ENCODE assay signal across 24 cellular contexts in genomic region chrX:67998540-67998939, GRCh38.
DNase-seq lines count a peak whose midpoint lies in the region; ATAC-seq, FAIRE-seq and TF ChIP-seq lines count a peak whose summit lies in the region.
"Had no signal": no experiment of that assay in that cellular context is flagged by ENCODE, and none has a peak within 500 bp of the region (broad histone marks: within the 10 kb centered on the region; RNA-seq: fewer than 3 reads in every experiment).

No MANE protein-coding gene starts in this region.

- H3K4me1 ChIP-seq in HepG2 (ENCODE audit: insufficient read depth, low read length) (no peaks in the 10 kb centered on the region), right lobe of liver (no peaks in the 10 kb centered on the region), OCI-LY3 (ENCODE audit: low read length) (peaks cover 15% of the 10 kb centered on the region), K562 (replicated peaks in 1 of 2; ENCODE audit: control insufficient read depth in 2 of 2, insufficient read depth in 2 of 2, low read length in 2 of 2) (no peaks in the 10 kb centered on the region)
- H3K4me1 ChIP-seq: BE2C, BLaER1 had no signal

- H3K36me3 ChIP-seq in HepG2 (replicated peaks in 1 of 2; ENCODE audit: control insufficient read depth in 1 of 2, insufficient read depth in 2 of 2, low read length in 2 of 2) (no peaks in the 10 kb centered on the region), right lobe of liver (no peaks in the 10 kb centered on the region), OCI-LY3 (replicated peaks; ENCODE audit: low read depth, low read length) (no peaks in the 10 kb centered on the region), K562 (ENCODE audit: control insufficient read depth, insufficient read depth, low read length) (no peaks in the 10 kb centered on the region), brain microvascular endothelial cell (replicated peaks) (no peaks in the 10 kb centered on the region)
- H3K36me3 ChIP-seq: BE2C, BLaER1 had no signal

- ATAC-seq in HepG2 (no peak), right lobe of liver (no peak), K562 (no peak)

- H3K79me2 ChIP-seq in HepG2 (ENCODE audit: insufficient read depth, low read length) (no peaks in the 10 kb centered on the region), OCI-LY3 (ENCODE audit: low read length) (no peaks in the 10 kb centered on the region), K562 (ENCODE audit: control insufficient read depth, insufficient read depth, low read length) (no peaks in the 10 kb centered on the region)

- H3K9ac ChIP-seq in HepG2 (ENCODE audit: insufficient read depth, low read depth, low read length) (no peak overlapping the region), OCI-LY3 (ENCODE audit: low read length) (no peak overlapping the region), K562 (ENCODE audit: insufficient read depth in 1 of 2, low read depth in 2 of 2, low read length in 2 of 2) (no peak overlapping the region)
- H3K9ac ChIP-seq: BLaER1 had no signal

- CTCF ChIA-PET in HepG2 (lab: Yijun Ruan, JAX; ENCODE audit: low intra/inter-chr PET ratio, low total read pairs), result no interaction called here
- CTCF ChIA-PET in K562 (lab: Yijun Ruan, JAX; ENCODE audit: low intra/inter-chr PET ratio), result no interaction called here

- H3K27me3 ChIP-seq in HepG2 (ENCODE audit: control insufficient read depth in 1 of 2, insufficient read depth in 2 of 2, low read length in 2 of 2), result no peaks in the 10 kb centered on the region
- peaks cover 0 to 4% of the 10 kb centered on the region in 2 donors for H3K27me3 ChIP-seq in right lobe of liver
- H3K27me3 ChIP-seq in OCI-LY3 (ENCODE audit: low read depth, low read length), result no peaks in the 10 kb centered on the region
- no peaks in the 10 kb centered on the region for H3K27me3 ChIP-seq in K562 (ENCODE audit: control insufficient read depth in 2 of 2, insufficient read depth in 2 of 2, low read length in 2 of 2)
- H3K27me3 ChIP-seq in brain microvascular endothelial cell (replicated peaks), result no peaks in the 10 kb centered on the region
- H3K27me3 ChIP-seq: BE2C, BLaER1 had no signal

- no peaks in the 10 kb centered on the region for H3K9me1 ChIP-seq in K562 (ENCODE audit: control insufficient read depth, insufficient read depth, low read length)

- TF ChIP-seq POLR2A in HepG2 (IDR thresholded peaks at IDR 0.05; ENCODE audit: insufficient read depth in 1 of 2, low read depth in 2 of 2, low read length in 2 of 2) (no peak), right lobe of liver (IDR thresholded peaks at IDR 0.05) (no peak), K562 (conservative IDR thresholded peaks at IDR 0.05) (no peak)

- DNase-seq in HepG2 (ENCODE audit: low spot score) (no peak), right lobe of liver (no peak), K562 (ENCODE audit: extremely low read depth in 1 of 4, low spot score in 3 of 4) (no peak), brain microvascular endothelial cell (no peak), GM10266 (ENCODE audit: extremely low spot score) (no peak)
- DNase-seq: ACHN; BE2C; C1 segment of cervical spinal cord; CD4-positive, alpha-beta memory T cell; CD4-positive, CD25-positive, alpha-beta regulatory T cell; CD8-positive, alpha-beta memory T cell; COR-L47; DMS 273 treated with DMSO at 0.1 percent for 48 hours; DMS153; DMS53; DMS79; DND-41; EL; GDM1 had no signal

- H3K4me3 ChIP-seq in HepG2 (replicated peaks in 1 of 3; ENCODE audit: insufficient read depth in 1 of 3, low read depth in 2 of 3, low read length in 3 of 3) (no peak overlapping the region), right lobe of liver (no peak overlapping the region), OCI-LY3 (ENCODE audit: low read length) (no peak overlapping the region), K562 (no peak overlapping the region), brain microvascular endothelial cell (ENCODE audit: low read depth, low read length) (no peak overlapping the region)
- H3K4me3 ChIP-seq: BLaER1 had no signal

- no TSS peak for BruUV-seq in HepG2 (replicated peaks; lab: Mats Ljungman, UMichigan)
- BruUV-seq in K562 (replicated peaks; lab: Mats Ljungman, UMichigan), result no TSS peak

- H4K20me1 ChIP-seq in HepG2 (ENCODE audit: insufficient read depth, low read length) (no peaks in the 10 kb centered on the region), OCI-LY3 (ENCODE audit: insufficient read depth, low read length) (no peaks in the 10 kb centered on the region), K562 (replicated peaks; ENCODE audit: control insufficient read depth, insufficient read depth, low read length) (no peaks in the 10 kb centered on the region)
- H4K20me1 ChIP-seq: BLaER1 had no signal

- TF ChIP-seq EP300 in HepG2 (IDR thresholded peaks at IDR 0.05; ENCODE audit: low read depth in 2 of 2, low read length in 2 of 2), result no peak
- TF ChIP-seq EP300 in HepG2 (CRISPR knock-in tag; IDR thresholded peaks at IDR 0.05; ENCODE audit: borderline replicate concordance), result no peak
- TF ChIP-seq EP300 in K562 (IDR thresholded peaks at IDR 0.05; ENCODE audit: low read length), result no peak

- POLR2A ChIA-PET in HepG2 (lab: Yijun Ruan, JAX), result no interaction called here
- POLR2A ChIA-PET in K562 (lab: Yijun Ruan, JAX), result no interaction called here

- no peak for TF ChIP-seq RAD21 in HepG2 (CRISPR knock-in tag; IDR thresholded peaks at IDR 0.05)
- TF ChIP-seq RAD21 in K562 (CRISPR knock-in tag; conservative IDR thresholded peaks at IDR 0.05 in 1 of 2, IDR thresholded peaks at IDR 0.05 in 1 of 2), result no peak

- H3K27ac ChIP-seq in HepG2 (ENCODE audit: extremely low read length, insufficient read depth, low read length) (no peak overlapping the region), right lobe of liver (no peak overlapping the region), OCI-LY3 (ENCODE audit: low read length) (peak overlapping the region; percentile 60; the same call in 1 of the 2 replicates), K562 (ENCODE audit: extremely low read depth, low read depth, low read length) (no peak overlapping the region), brain microvascular endothelial cell (no peak overlapping the region)
- H3K27ac ChIP-seq: 22Rv1, BLaER1 had no signal

- H3K9me3 ChIP-seq in HepG2 (ENCODE audit: low read length), result no peaks in the 10 kb centered on the region
- peaks cover 0 to 11% (median 0%) of the 10 kb centered on the region in 4 donors for H3K9me3 ChIP-seq in right lobe of liver
- no peaks in the 10 kb centered on the region for H3K9me3 ChIP-seq in OCI-LY3 (ENCODE audit: insufficient read depth, low read length)
- H3K9me3 ChIP-seq in K562 (replicated peaks; ENCODE audit: control insufficient read depth, insufficient read depth, low read depth, low read length), result no peaks in the 10 kb centered on the region
- H3K9me3 ChIP-seq: BE2C had no signal

- H2AFZ ChIP-seq in HepG2 (ENCODE audit: low read length), result no peak overlapping the region
- H2AFZ ChIP-seq in OCI-LY3 (ENCODE audit: low read depth, low read length), result no peak overlapping the region
- H2AFZ ChIP-seq in K562 (ENCODE audit: low read depth, low read length), result no peak overlapping the region

- in situ Hi-C loops in HepG2 (cut with HindIII; ENCODE audit: extremely low pct_ligation_motif_present, low pct_unique_long_range_greater_than_20kb) (no loop called here), K562 (cut with MboI) (no loop called here), brain microvascular endothelial cell (cut with HindIII; ENCODE audit: low pct_ligation_motif_present, low sequenced_read_pairs) (no loop called here)

- TF ChIP-seq CTCF in HepG2 (CRISPR knock-in tag; IDR thresholded peaks at IDR 0.05), result no peak
- no peak for TF ChIP-seq CTCF in right lobe of liver (IDR thresholded peaks at IDR 0.05)
- no peak for TF ChIP-seq CTCF in OCI-LY3 (IDR thresholded peaks at IDR 0.05; ENCODE audit: low read depth, low read length)
- no peak for TF ChIP-seq CTCF in K562 (IDR thresholded peaks at IDR 0.05 in 2 of 3, conservative IDR thresholded peaks at IDR 0.05 in 1 of 3; ENCODE audit: insufficient read depth in 2 of 3, low read depth in 1 of 3, low read length in 3 of 3)
- TF ChIP-seq CTCF in brain microvascular endothelial cell (IDR thresholded peaks at IDR 0.05; ENCODE audit: low read depth, low read length, missing control alignments), result no peak
- no peak for TF ChIP-seq CTCF in GM10266 (IDR thresholded peaks at IDR 0.05; ENCODE audit: control insufficient read depth, insufficient read depth, low read depth, missing control alignments)

- no peak overlapping the region for H3K4me2 ChIP-seq in HepG2 (ENCODE audit: low read depth, low read length)
- no peak overlapping the region for H3K4me2 ChIP-seq in OCI-LY3 (ENCODE audit: low read length)
- H3K4me2 ChIP-seq in K562 (ENCODE audit: insufficient read depth, low read length), result no peak overlapping the region
- H3K4me2 ChIP-seq: BLaER1 had no signal

- FAIRE-seq in HepG2 (lab: Jason Lieb, UNC) (no peak), K562 (lab: Jason Lieb, UNC) (no peak)
- FAIRE-seq: GM12891, GM19239 had no signal

- intact Hi-C loops in HepG2 (cut with micrococcal nuclease; ENCODE audit: unreplicated experiment) (no loop called here), right lobe of liver (cut with DNase I) (no loop called here), K562 (cut with micrococcal nuclease) (no loop called here)

TF ChIP-seq in HepG2, 621 proteins besides CTCF, POLR2A, EP300 and RAD21 (continues in another document):
- no peak for TF ChIP-seq MTA1 (CRISPR knock-in tag; IDR thresholded peaks at IDR 0.05; ENCODE audit: borderline replicate concordance)
- peak in 1 of 2 experiments; percentile 51; a peak in 3 of 4 replicates for TF ChIP-seq MAFK (conservative IDR thresholded peaks at IDR 0.05 in 1 of 2, IDR thresholded peaks at IDR 0.05 in 1 of 2; ENCODE audit: low read length in 2 of 2)
- no peak for TF ChIP-seq NR2F1 (CRISPR knock-in tag; IDR thresholded peaks at IDR 0.05)
- no peak for TF ChIP-seq TOE1 (CRISPR knock-in tag; IDR thresholded peaks at IDR 0.05)

TF ChIP-seq in K562, 482 proteins besides CTCF, POLR2A, EP300 and RAD21:
- TF ChIP-seq MAFG (tag; conservative IDR thresholded peaks at IDR 0.05), result 0 out of 2 replicates have a peak, but pooled peaks have one; percentile 9
- TF ChIP-seq ZNF316 (IDR thresholded peaks at IDR 0.05), result peak; percentile 37; the same call in 1 of the 2 replicates
- no peak for TF ChIP-seq DPF2 (IDR thresholded peaks at IDR 0.05)
TF ChIP-seq in K562: peak in this region for 2.

Comparison
In these comparisons a context has a peak if more than half of its experiments do, and no peak if none do; other contexts are left out.
1. Of the 241 proteins assayed by ChIP-seq in both HepG2 and K562: peak only in HepG2: MAFF; only in K562: MAFG; in both: none; in neither: 238; mixed calls (peak in some experiments, not most) for 1.